ENCODE assay signal across 10 cellular contexts in genomic region chr12:89950421-89950820, GRCh38.
DNase-seq lines count a peak whose midpoint lies in the region; ATAC-seq, FAIRE-seq and TF ChIP-seq lines count a peak whose summit lies in the region.
"Had no signal": no experiment of that assay in that cellular context is flagged by ENCODE, and none has a peak within 500 bp of the region (broad histone marks: within the 10 kb centered on the region; RNA-seq: fewer than 3 reads in every experiment).

No MANE protein-coding gene starts in this region.

- peaks cover 50% of the 10 kb centered on the region for H3K4me1 ChIP-seq in A549

- peak overlapping the region; percentile 80 for H3K4me2 ChIP-seq in A549

- ATAC-seq in A549 (no peak), GM19324 (IDR thresholded peaks at IDR 0.05; ENCODE audit: low FRiP score, unreplicated experiment) (peak; percentile 55), HG03354 (IDR thresholded peaks at IDR 0.05; ENCODE audit: poor library complexity, severe bottlenecking, unreplicated experiment) (peak; percentile 41)

- no peak for TF ChIP-seq CTCF in A549 (IDR thresholded peaks at IDR 0.05)

- TF ChIP-seq EP300 in A549 (IDR thresholded peaks at IDR 0.05) = no peak

- no peak for TF ChIP-seq POLR2A in A549 (IDR thresholded peaks at IDR 0.05; ENCODE audit: low read length)

- peak overlapping the region; percentile 10; the same call in 1 of the 3 replicates for H3K4me3 ChIP-seq in A549
- H3K4me3 ChIP-seq: SK-N-MC had no signal

- H3K27ac ChIP-seq in A549 (peak overlapping the region; percentile 85 to 91), epithelial cell of prostate (peak overlapping the region; percentile 85)
- H3K27ac ChIP-seq: SK-N-MC had no signal

- DNase-seq in A549 (ENCODE audit: low read depth in 1 of 2, low spot score in 1 of 2) (no peak), epithelial cell of prostate (ENCODE audit: low read depth, low spot score) (no peak), AG08396 (ENCODE audit: low spot score) (no peak), OCI-M1 (lab: John Stamatoyannopoulos, UW) (no peak), NCI-H2107 treated with DMSO at 0.1 percent for 48 hours (lab: John Stamatoyannopoulos, UW; ENCODE audit: unreplicated experiment) (no peak), NCI-H774 (lab: John Stamatoyannopoulos, UW) (no peak)

- 5% methylated on average over 1 of the region's 1 CpG for WGBS in A549 (ENCODE audit: missing lambda C conversion rate)

- CTCF ChIA-PET in A549 (lab: Yijun Ruan, JAX) = interaction anchor here (0.9 to 1.5 kb wide), 7 partner anchors 12 to 246 kb away, joined by 3 to 4 read pairs (median 3); partner anchors contain the start of gene ATP2B1

- H3K9me3 ChIP-seq in A549 = no peaks in the 10 kb centered on the region

- POLR2A ChIA-PET in A549 (lab: Yijun Ruan, JAX) = interaction anchor here (0.6 to 5.3 kb wide), 2 partner anchors 242 to 835 kb away, joined by 3 to 103 read pairs; partner anchors contain the start of gene ATP2B1

- FAIRE-seq in A549 (lab: Jason Lieb, UNC) = no peak
- FAIRE-seq: bronchial epithelial cell had no signal

- no peak for TF ChIP-seq RAD21 in A549 (conservative IDR thresholded peaks at IDR 0.05 in 1 of 2, IDR thresholded peaks at IDR 0.05 in 1 of 2)

TF ChIP-seq in A549, 52 proteins besides CTCF, POLR2A, EP300 and RAD21:
- no peak for TF ChIP-seq CEBPB (IDR thresholded peaks at IDR 0.05)
- TF ChIP-seq HOXB13 (CRISPR knock-in tag; IDR thresholded peaks at IDR 0.05; ENCODE audit: low read depth) = no peak
- TF ChIP-seq BCL3 (IDR thresholded peaks at IDR 0.05) = no peak
- TF ChIP-seq HEYL (CRISPR knock-in tag; IDR thresholded peaks at IDR 0.05) = no peak
- no peak for TF ChIP-seq ZNF302 (CRISPR knock-in tag; IDR thresholded peaks at IDR 0.05)
- no peak for TF ChIP-seq HOXA7 (CRISPR knock-in tag; IDR thresholded peaks at IDR 0.05)
- no peak for TF ChIP-seq ELK1 (IDR thresholded peaks at IDR 0.05; ENCODE audit: low read depth, low read length)
- TF ChIP-seq NPAS2 (CRISPR knock-in tag; IDR thresholded peaks at IDR 0.05; ENCODE audit: borderline replicate concordance) = no peak
- no peak for TF ChIP-seq RFX5 (IDR thresholded peaks at IDR 0.05)
- TF ChIP-seq ZFP36 (IDR thresholded peaks at IDR 0.05; ENCODE audit: borderline replicate concordance, partially characterized antibody) = no peak
- no peak for TF ChIP-seq CHD2 (IDR thresholded peaks at IDR 0.05; ENCODE audit: low read length, partially characterized antibody)
- TF ChIP-seq PHF8 (IDR thresholded peaks at IDR 0.05; ENCODE audit: borderline replicate concordance, low read depth) = no peak
- TF ChIP-seq PBX3 (IDR thresholded peaks at IDR 0.05) = no peak
- TF ChIP-seq GATA3 (IDR thresholded peaks at IDR 0.05; ENCODE audit: borderline replicate concordance) = no peak
- no peak for TF ChIP-seq MAZ (IDR thresholded peaks at IDR 0.05; ENCODE audit: borderline replicate concordance, low read depth, low read length)
- TF ChIP-seq RCOR1 (IDR thresholded peaks at IDR 0.05; ENCODE audit: low read depth, low read length) = no peak

Comparison
In these comparisons a context has a peak if more than half of its experiments do, and no peak if none do; other contexts are left out.
1. ATAC-seq: peak in GM19324 (single experiment) and HG03354 (single experiment); none in A549 (0 of 2).